In the genomic region with DNA sequence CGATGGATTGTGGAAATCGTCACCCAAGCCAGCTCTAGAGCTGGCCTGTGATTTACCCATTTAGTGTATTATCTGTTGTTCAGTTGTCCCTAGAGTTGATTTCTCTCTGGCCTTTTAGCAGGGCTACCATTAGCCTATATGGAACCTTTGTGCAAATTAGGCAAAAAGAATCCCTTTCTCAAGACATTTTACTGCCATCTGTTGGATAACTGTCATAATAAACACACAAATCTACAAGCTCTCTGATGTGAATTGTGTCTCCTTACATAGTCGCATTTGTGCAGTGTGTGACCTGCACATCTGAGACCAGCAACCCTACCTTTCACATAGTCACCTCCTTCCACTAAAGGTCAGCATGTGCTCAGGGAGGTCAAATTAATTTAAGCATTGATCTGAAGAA, we compare ENCODE assay signal across 10 cellular contexts. TPM values are rescaled to one million over a fixed set of nuclear protein-coding genes. Genes with fewer than 3 reads are reported as not detected.
DNase-seq lines count a peak whose midpoint lies in the region; ATAC-seq lines count a peak whose summit lies in the region.
"Had no signal": no experiment of that assay in that cellular context is flagged by ENCODE, and none has a peak within 500 bp of the region (broad histone marks: within the 10 kb centered on the region; RNA-seq: fewer than 3 reads in every experiment).

No MANE protein-coding gene starts in this region.

- ATAC-seq in left colon: no peak

- DNase-seq in NCI-H510A treated with DMSO at 0.1 percent for 48 hours (lab: John Stamatoyannopoulos, UW): peak; percentile 1
- DNase-seq in NCI-H510A (lab: John Stamatoyannopoulos, UW): no peak
- peak; percentile 34 for DNase-seq in NCI-H1694 (lab: John Stamatoyannopoulos, UW)
- DNase-seq in astrocyte of the hippocampus (ENCODE audit: low read depth, low spot score): peak; percentile 12
- DNase-seq in pons (ENCODE audit: low spot score): peak; percentile 49
- DNase-seq in stimulated activated CD4-positive, alpha-beta T cell treated with anti-CD3 and anti-CD28 coated beads, Interleukin-15, amount 100 ng/mL, for 24 hours: no peak
- DNase-seq in left colon: no peak
- no peak for DNase-seq in stimulated activated naive CD4-positive, alpha-beta T cell treated with Interleukin-2 at 50 U/mL for 16 hours (lab: John Stamatoyannopoulos, UW)
- DNase-seq: natural killer cell had no signal

- intact Hi-C loops in left colon (cut with DNase I, micrococcal nuclease): no loop called here

RNA-seq across cellular contexts. Expression of a gene that starts 34.0 kb away (rescaled TPM):
- total RNA-seq in left colon: under 1 TPM in 1 of 2 donors, not detected in 1; 0.15 TPM
- total RNA-seq: CD4-positive, alpha-beta memory T cell had no signal

Comparison
In these comparisons a context has a peak if more than half of its experiments do, and no peak if none do; other contexts are left out.
1. DNase-seq: peak in NCI-H510A treated with DMSO at 0.1 percent for 48 hours (single experiment), NCI-H1694 (single experiment), astrocyte of the hippocampus (single experiment) and pons (single experiment); none in NCI-H510A (single experiment), stimulated activated CD4-positive, alpha-beta T cell treated with anti-CD3 and anti-CD28 coated beads, Interleukin-15, amount 100 ng/mL, for 24 hours (single experiment), left colon (0 of 2) and stimulated activated naive CD4-positive, alpha-beta T cell treated with Interleukin-2 at 50 U/mL for 16 hours (single experiment).